1 cellular context compared by ENCODE assay signal in genomic region chr12:57477710-57478681, GRCh38.
TF ChIP-seq lines count a peak whose summit lies in the region.

No MANE protein-coding gene starts in this region.

TF ChIP-seq in IMR-90, 13 proteins besides CTCF, POLR2A, EP300 and RAD21:
- TF ChIP-seq FOS (IDR thresholded peaks at IDR 0.05; ENCODE audit: low read depth, low read length) = no peak
- no peak for TF ChIP-seq RCOR1 (IDR thresholded peaks at IDR 0.05; ENCODE audit: insufficient replicate concordance, low read length)
- no peak for TF ChIP-seq NFE2L2 (IDR thresholded peaks at IDR 0.05; ENCODE audit: low read depth, low read length)
- no peak for TF ChIP-seq CHD1 (IDR thresholded peaks at IDR 0.05; ENCODE audit: low read depth, low read length)
- no peak for TF ChIP-seq MXI1 (IDR thresholded peaks at IDR 0.05; ENCODE audit: borderline replicate concordance, low read depth, low read length)
- no peak for TF ChIP-seq MAFK (IDR thresholded peaks at IDR 0.05; ENCODE audit: low read depth, low read length)
- no peak for TF ChIP-seq SMC3 (IDR thresholded peaks at IDR 0.05; ENCODE audit: low read depth, low read length)
- TF ChIP-seq BHLHE40 (IDR thresholded peaks at IDR 0.05; ENCODE audit: low read depth, low read length) = no peak
- TF ChIP-seq CEBPB (IDR thresholded peaks at IDR 0.05; ENCODE audit: low read depth, low read length) = no peak
- TF ChIP-seq USF2 (IDR thresholded peaks at IDR 0.05; ENCODE audit: low read depth, low read length) = no peak
- TF ChIP-seq RFX5 (IDR thresholded peaks at IDR 0.05; ENCODE audit: low read depth, low read length) = no peak
- no peak for TF ChIP-seq MAZ (IDR thresholded peaks at IDR 0.05; ENCODE audit: borderline replicate concordance, low read depth, low read length)
- TF ChIP-seq ELK1 (IDR thresholded peaks at IDR 0.05; ENCODE audit: borderline replicate concordance, low read depth, low read length) = no peak
